In the genomic region with DNA sequence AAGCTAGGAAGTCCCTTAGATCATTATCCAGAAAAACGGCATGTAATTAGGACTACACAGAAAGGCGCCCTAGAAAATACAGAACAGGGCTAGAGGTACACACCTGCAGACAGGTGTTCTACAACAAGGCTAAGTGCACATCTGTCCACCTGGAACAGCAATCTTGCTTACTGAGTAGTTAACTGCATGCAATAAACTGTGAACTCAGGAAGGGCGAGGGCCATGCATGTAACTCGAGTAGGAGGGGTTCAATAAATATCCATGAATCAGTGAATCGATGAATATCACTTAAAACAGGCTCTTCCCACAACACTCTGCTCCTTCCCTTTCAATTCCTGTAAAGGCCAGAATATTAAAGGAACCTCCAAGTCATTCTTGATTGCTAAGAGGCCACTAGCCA, we compare ENCODE assay signal across 17 cellular contexts. TPM values are rescaled to one million over a fixed set of nuclear protein-coding genes. Genes with fewer than 3 reads are reported as not detected.
DNase-seq lines count a peak whose midpoint lies in the region; ATAC-seq and TF ChIP-seq lines count a peak whose summit lies in the region.
"Had no signal": no experiment of that assay in that cellular context is flagged by ENCODE, and none has a peak within 500 bp of the region (broad histone marks: within the 10 kb centered on the region; RNA-seq: fewer than 3 reads in every experiment).

No MANE protein-coding gene starts in this region.

- no peak for DNase-seq in heart right ventricle
- DNase-seq in Right ventricle myocardium inferior (ENCODE audit: missing footprints): no peak
- no peak for DNase-seq in fibroblast of mammary gland (ENCODE audit: low read depth)
- DNase-seq in osteocyte (ENCODE audit: extremely low spot score, unreplicated experiment): peak; percentile 21
- DNase-seq in islet precursor cell: no peak
- DNase-seq in OCI-M1 (lab: John Stamatoyannopoulos, UW): no peak
- DNase-seq in activated CD4-positive, CD25-positive, alpha-beta regulatory T cell (lab: John Stamatoyannopoulos, UW): no peak
- DNase-seq: activated CD4-positive, alpha-beta T cell treated with anti-CD3 and anti-CD28 coated beads, Interleukin-2, amount 10 ng/mL, durations not matched to agents 7 days and 5 days; activated T-cell treated with anti-CD3 and anti-CD28 coated beads, Interleukin-2, amount 50 U/mL, for 4 hours; cortex of kidney; immature natural killer cell; NCI-H1436 treated with DMSO at 0.1 percent for 48 hours; right lobe of liver; stimulated activated naive CD4-positive, alpha-beta T cell had no signal

- H3K4me3 ChIP-seq in heart right ventricle: peak overlapping the region in 7 of 10 donors; percentile 17 to 44 (median 31)
- H3K4me3 ChIP-seq in fibroblast of mammary gland (ENCODE audit: control insufficient read depth, low read depth, low read length): peak overlapping the region; percentile 33
- H3K4me3 ChIP-seq: right lobe of liver had no signal

- ATAC-seq in heart right ventricle (no peak), Right ventricle myocardium inferior (no peak), GM21786 (IDR thresholded peaks at IDR 0.05; ENCODE audit: unreplicated experiment) (no peak)
- ATAC-seq: activated T-cell treated with anti-CD3 and anti-CD28 coated beads, Interleukin-2, amount 50 U/mL, for 4 hours; right lobe of liver had no signal

- no peaks in the 10 kb centered on the region for H3K27me3 Mint-ChIP-seq in osteocyte (ENCODE audit: unreplicated experiment)

- TF ChIP-seq CTCF in heart right ventricle (IDR thresholded peaks at IDR 0.05): no peak
- no peak for TF ChIP-seq CTCF in fibroblast of mammary gland (conservative IDR thresholded peaks at IDR 0.05; ENCODE audit: control insufficient read depth, insufficient read depth, low read depth, low read length)
- TF ChIP-seq CTCF in osteocyte (IDR thresholded peaks at IDR 0.05): no peak

- H3K27ac Mint-ChIP-seq in osteocyte (ENCODE audit: unreplicated experiment): no peak overlapping the region
- H3K27ac Mint-ChIP-seq: activated CD4-positive, alpha-beta T cell treated with anti-CD3 and anti-CD28 coated beads, Interleukin-2, amount 10 ng/mL, durations not matched to agents 7 days and 5 days; immature natural killer cell had no signal

- H3K27me3 ChIP-seq in heart right ventricle: no peaks in the 10 kb centered on the region
- H3K27me3 ChIP-seq: right lobe of liver had no signal

- H3K4me3 Mint-ChIP-seq in osteocyte (ENCODE audit: unreplicated experiment): no peak overlapping the region
- H3K4me3 Mint-ChIP-seq: activated CD4-positive, alpha-beta T cell treated with anti-CD3 and anti-CD28 coated beads, Interleukin-2, amount 10 ng/mL, durations not matched to agents 7 days and 5 days; activated T-cell treated with anti-CD3 and anti-CD28 coated beads, Interleukin-2, amount 50 U/mL, for 4 hours; immature natural killer cell had no signal

- H3K4me1 Mint-ChIP-seq in osteocyte (ENCODE audit: unreplicated experiment): peaks cover 11% of the 10 kb centered on the region
- H3K4me1 Mint-ChIP-seq: activated CD4-positive, alpha-beta T cell treated with anti-CD3 and anti-CD28 coated beads, Interleukin-2, amount 10 ng/mL, durations not matched to agents 7 days and 5 days; immature natural killer cell had no signal

- H3K36me3 Mint-ChIP-seq in osteocyte (ENCODE audit: unreplicated experiment): peaks cover 2% of the 10 kb centered on the region
- H3K36me3 Mint-ChIP-seq: immature natural killer cell had no signal

- H3K9me3 ChIP-seq in heart right ventricle: no peaks in the 10 kb centered on the region
- H3K9me3 ChIP-seq: right lobe of liver had no signal

- intact Hi-C loops in heart right ventricle (cut with DNase I) (no loop called here), Right ventricle myocardium inferior (cut with DNase I) (no loop called here)

- no peaks in the 10 kb centered on the region for H3K9me3 Mint-ChIP-seq in osteocyte (ENCODE audit: unreplicated experiment)
- H3K9me3 Mint-ChIP-seq: activated CD4-positive, alpha-beta T cell treated with anti-CD3 and anti-CD28 coated beads, Interleukin-2, amount 10 ng/mL, durations not matched to agents 7 days and 5 days; activated T-cell treated with anti-CD3 and anti-CD28 coated beads, Interleukin-2, amount 50 U/mL, for 4 hours; immature natural killer cell had no signal

- H3K27ac ChIP-seq in heart right ventricle: peak overlapping the region in 3 of 10 donors; percentile 12 to 57 (median 50)
- H3K27ac ChIP-seq: HL-60, KMS-11, right lobe of liver had no signal

- WGBS in heart right ventricle, 2 donors: 68 to 81% methylated on average over 5 of the region's 5 CpGs

- H3K36me3 ChIP-seq in heart right ventricle: no peaks in the 10 kb centered on the region
- H3K36me3 ChIP-seq: right lobe of liver had no signal

- H3K4me1 ChIP-seq in heart right ventricle: peaks cover 0 to 38% (median 9%) of the 10 kb centered on the region in 9 donors

RNA-seq across cellular contexts. Expression of a gene that starts 22.0 kb away (rescaled TPM):
- total RNA-seq in heart right ventricle (10 to 100 TPM in 1 of 10 donors, 1 to 10 TPM in 9; 3.5 to 10.5 (median 6.8) TPM), Right ventricle myocardium inferior (12.2 TPM), osteocyte (30.4 and 32.9 TPM in 2 replicates)
- 1 to 10 TPM; 4.8 to 7.7 TPM for polyA plus RNA-seq in heart right ventricle
